25 cellular contexts compared by ENCODE assay signal in genomic region chr12:21521541-21521940, GRCh38. TPM values are rescaled to one million over a fixed set of nuclear protein-coding genes. Genes with fewer than 3 reads are reported as not detected.
"Had no signal": no experiment of that assay in that cellular context is flagged by ENCODE, and none has a peak within 500 bp of the region (broad histone marks: within the 10 kb centered on the region; RNA-seq: fewer than 3 reads in every experiment).

No MANE protein-coding gene starts in this region.

- H3K27me3 Mint-ChIP-seq: IgD-negative memory B cell had no signal

- ATAC-seq: Panc1, PC-3, T-cell had no signal

- H3K4me3 ChIP-seq: MG63 had no signal

- DNase-seq: KBM-7; MG63; NCI-H1092; NCI-H1105 treated with DMSO at 0.1 percent for 48 hours; NCI-H1417 treated with DMSO at 0.1 percent for 48 hours; NCI-H1694; NCI-H187 treated with DMSO at 0.1 percent for 48 hours; NCI-H2029 treated with DMSO at 0.1 percent for 48 hours; NCI-H2107; NCI-H2171 treated with DMSO at 0.1 percent for 48 hours; NCI-H345; NCI-H524; NCI-H526 treated with DMSO at 0.1 percent for 48 hours; NCI-H748 treated with DMSO at 0.1 percent for 48 hours; NK-92 treated with Interleukin-12 subunit alpha and Interleukin-12 subunit beta, amount 100 ng/mL, for 24 hours; PC-3; SHP77; SK-N-SH; SW 1271; T-cell had no signal

- FAIRE-seq: HTR-8/SVneo had no signal

- H3K27me3 ChIP-seq: MG63 had no signal

- H3K4me3 Mint-ChIP-seq: IgD-negative memory B cell, T-cell had no signal

- H3K36me3 Mint-ChIP-seq: IgD-negative memory B cell had no signal

- H3K27ac ChIP-seq: HL-60, RWPE1 had no signal

- H3K9me3 ChIP-seq: MG63, SK-N-SH had no signal

- H3K27ac Mint-ChIP-seq: IgD-negative memory B cell had no signal

- H3K4me1 Mint-ChIP-seq: T-cell had no signal

RNA-seq across cellular contexts. Expression of gene SPX, which starts 4.6 kb away (rescaled TPM):
- polyA plus RNA-seq: SK-N-SH had no signal
